Comparison of ENCODE assay signal across 10 cellular contexts in the genomic region with DNA sequence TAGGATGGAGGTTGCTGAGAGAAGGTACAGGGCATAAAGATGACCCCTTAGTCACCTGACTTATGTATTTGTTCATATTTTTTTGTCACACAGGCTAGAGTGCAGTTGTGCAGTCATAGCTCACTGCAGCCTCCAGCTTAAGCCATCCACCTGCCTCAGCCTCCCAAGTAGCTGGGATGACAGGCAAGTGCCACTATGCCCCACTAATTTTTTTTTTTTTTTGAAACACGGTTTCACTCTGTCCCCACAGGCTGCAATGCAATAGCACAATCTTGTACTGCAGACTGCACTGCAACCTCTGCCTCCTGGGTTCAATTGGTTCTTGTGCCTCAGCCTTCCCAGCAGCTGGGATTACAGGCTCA. TPM values are rescaled to one million over a fixed set of nuclear protein-coding genes. Genes with fewer than 3 reads are reported as not detected.
DNase-seq lines count a peak whose midpoint lies in the region; ATAC-seq and TF ChIP-seq lines count a peak whose summit lies in the region.
"Had no signal": no experiment of that assay in that cellular context is flagged by ENCODE, and none has a peak within 500 bp of the region (broad histone marks: within the 10 kb centered on the region; RNA-seq: fewer than 3 reads in every experiment).

No MANE protein-coding gene starts in this region.

- H3K9ac ChIP-seq in Karpas-422 (ENCODE audit: low read length) (peak overlapping the region; percentile 90; the same call in 1 of the 2 replicates), neural progenitor cell (no peak overlapping the region)

- H3K27me3 ChIP-seq in CD8-positive, alpha-beta T cell (ENCODE audit: insufficient read depth, low read length) = no peaks in the 10 kb centered on the region
- no peaks in the 10 kb centered on the region for H3K27me3 ChIP-seq in Karpas-422 (ENCODE audit: low read length)
- H3K27me3 ChIP-seq in neural progenitor cell = peaks cover 33% of the 10 kb centered on the region

- H3K4me1 ChIP-seq in CD8-positive, alpha-beta T cell (ENCODE audit: insufficient read depth, low read length) = peaks cover 24% of the 10 kb centered on the region
- H3K4me1 ChIP-seq in Karpas-422 (ENCODE audit: low read length) (peaks cover 31% of the 10 kb centered on the region), neural progenitor cell (no peaks in the 10 kb centered on the region)

- no peak for TF ChIP-seq CTCF in CD8-positive, alpha-beta T cell (IDR thresholded peaks at IDR 0.05)
- no peak for TF ChIP-seq CTCF in chondrocyte (IDR thresholded peaks at IDR 0.05)
- no peak for TF ChIP-seq CTCF in neural progenitor cell (IDR thresholded peaks at IDR 0.05)

- H3K79me2 ChIP-seq in Karpas-422 (ENCODE audit: low read length) (peaks cover 18% of the 10 kb centered on the region), neural progenitor cell (ENCODE audit: low read depth) (peaks cover 9% of the 10 kb centered on the region)

- H3K4me1 Mint-ChIP-seq in CD8-positive, alpha-beta T cell (ENCODE audit: low read depth) = peaks cover 40% of the 10 kb centered on the region
- H3K4me1 Mint-ChIP-seq in chondrocyte (ENCODE audit: low read depth) = peaks cover 21% of the 10 kb centered on the region
- H3K4me1 Mint-ChIP-seq in neural progenitor cell = peaks cover 28% of the 10 kb centered on the region

- H3K9me3 Mint-ChIP-seq in CD8-positive, alpha-beta T cell = no peaks in the 10 kb centered on the region
- H3K9me3 Mint-ChIP-seq in chondrocyte (ENCODE audit: low read depth) (no peaks in the 10 kb centered on the region), neural progenitor cell (no peaks in the 10 kb centered on the region)

- no peaks in the 10 kb centered on the region for H3K9me2 ChIP-seq in Karpas-422 (replicated peaks; ENCODE audit: insufficient read depth, low read length)

- peaks cover 16% of the 10 kb centered on the region for H3K36me3 Mint-ChIP-seq in CD8-positive, alpha-beta T cell
- H3K36me3 Mint-ChIP-seq in chondrocyte (ENCODE audit: low read depth) (no peaks in the 10 kb centered on the region), neural progenitor cell (peaks cover 5% of the 10 kb centered on the region)

- peak overlapping the region; percentile 86 for H3K27ac Mint-ChIP-seq in CD8-positive, alpha-beta T cell
- no peak overlapping the region for H3K27ac Mint-ChIP-seq in chondrocyte (ENCODE audit: unreplicated experiment)
- no peak overlapping the region for H3K27ac Mint-ChIP-seq in neural progenitor cell

- no peak overlapping the region for H3K27ac ChIP-seq in CD8-positive, alpha-beta T cell (ENCODE audit: low read depth, low read length)
- H3K27ac ChIP-seq in Karpas-422 (ENCODE audit: low read length) = no peak overlapping the region
- H3K27ac ChIP-seq in neural progenitor cell = no peak overlapping the region

- no peak overlapping the region for H3K4me3 ChIP-seq in CD8-positive, alpha-beta T cell (ENCODE audit: low read depth, low read length)
- H3K4me3 ChIP-seq in Karpas-422 (ENCODE audit: low read length) = no peak overlapping the region
- H3K4me3 ChIP-seq in neural progenitor cell = peak overlapping the region; percentile 68

- no peaks in the 10 kb centered on the region for H4K20me1 ChIP-seq in Karpas-422 (ENCODE audit: insufficient read depth, low read depth, low read length)
- no peaks in the 10 kb centered on the region for H4K20me1 ChIP-seq in neural progenitor cell (ENCODE audit: low read depth)

- H2AFZ ChIP-seq in Karpas-422 (ENCODE audit: low read length) (no peak overlapping the region), neural progenitor cell (replicated peaks) (no peak overlapping the region)

- intact Hi-C loops in CD8-positive, alpha-beta T cell (cut with DNase I, micrococcal nuclease) = loop anchor here (5.0 to 10.0 kb wide), 2 partner anchors 49 to 306 kb away; partner anchors contain the start of genes GPC2 (in 1 of the 2), PPP1R35 (in 1 of the 2) and STAG3 (in 1 of the 2)

- no peak for ATAC-seq in CD8-positive, alpha-beta T cell
- ATAC-seq in GM21367 (IDR thresholded peaks at IDR 0.05; ENCODE audit: unreplicated experiment) (no peak), GM18867 (IDR thresholded peaks at IDR 0.05; ENCODE audit: unreplicated experiment) (no peak)

- no peaks in the 10 kb centered on the region for H3K36me3 ChIP-seq in CD8-positive, alpha-beta T cell (ENCODE audit: insufficient read depth, low read length)
- H3K36me3 ChIP-seq in Karpas-422 (ENCODE audit: insufficient read depth, low read length) (no peaks in the 10 kb centered on the region), neural progenitor cell (no peaks in the 10 kb centered on the region)
- H3K36me3 ChIP-seq: neutrophil had no signal

- H3F3A ChIP-seq in neural progenitor cell (ENCODE audit: low read depth) = peaks cover 39% of the 10 kb centered on the region

- no peak for DNase-seq in CD8-positive, alpha-beta T cell
- no peak for DNase-seq in Karpas-422
- DNase-seq in chondrocyte (ENCODE audit: low spot score) = no peak
- DNase-seq in neural progenitor cell (ENCODE audit: low spot score) = no peak
- DNase-seq in GM19238 (ENCODE audit: insufficient read length, low spot score) = no peak
- DNase-seq: NCI-H446, substantia nigra had no signal

- no peaks in the 10 kb centered on the region for H3K9me3 ChIP-seq in CD8-positive, alpha-beta T cell (ENCODE audit: low read length)
- no peaks in the 10 kb centered on the region for H3K9me3 ChIP-seq in Karpas-422 (ENCODE audit: low read length)
- H3K9me3 ChIP-seq in neural progenitor cell (ENCODE audit: low read depth) = no peaks in the 10 kb centered on the region
- H3K9me3 ChIP-seq: neutrophil had no signal

- H3K27me3 Mint-ChIP-seq in CD8-positive, alpha-beta T cell (ENCODE audit: low read depth) = no peaks in the 10 kb centered on the region
- no peaks in the 10 kb centered on the region for H3K27me3 Mint-ChIP-seq in chondrocyte (ENCODE audit: low read depth)
- peaks cover 4% of the 10 kb centered on the region for H3K27me3 Mint-ChIP-seq in neural progenitor cell (ENCODE audit: insufficient read depth, low read depth)

- CTCF ChIA-PET in CD8-positive, alpha-beta T cell (lab: Charles Lee) = interaction anchor here (0.7 to 6.8 kb wide), 14 partner anchors 10 to 278 kb away, joined by 3 to 112 read pairs (median 5); partner anchors contain the start of genes GAL3ST4, LAMTOR4 and PVRIG

- POLR2A ChIA-PET in CD8-positive, alpha-beta T cell (lab: Charles Lee) = interaction anchor here (0.6 to 4.2 kb wide), 9 partner anchors 8 to 209 kb away, joined by 3 to 15 read pairs (median 4); partner anchors contain the start of genes AP4M1 and TRIM4

- H3K4me2 ChIP-seq in Karpas-422 (ENCODE audit: low read depth, low read length, poor library complexity, severe bottlenecking) (no peak overlapping the region), neural progenitor cell (peak overlapping the region; percentile 97)

- peak overlapping the region; percentile 100 for H3K4me3 Mint-ChIP-seq in CD8-positive, alpha-beta T cell
- H3K4me3 Mint-ChIP-seq in chondrocyte (ENCODE audit: unreplicated experiment) (peak overlapping the region; percentile 99), neural progenitor cell (peak overlapping the region; percentile 85)

RNA-seq across cellular contexts. Expression of gene MBLAC1, which starts 1.8 kb away (rescaled TPM):
- 1 to 10 TPM; 4.2 to 4.6 TPM for total RNA-seq in CD8-positive, alpha-beta T cell
- total RNA-seq in Karpas-422 (2014; rRNA removed; shearing (Covaris generic); ENCODE audit: low replicate concordance) = 1.4 TPM in 1 of 2 replicates, not detected in the other
- 1.7 to 3.2 TPM (median 2.5 TPM) in 3 replicates for total RNA-seq in chondrocyte
- total RNA-seq in neural progenitor cell (ENCODE audit: low replicate concordance) = 1.6 and 2.7 TPM in 2 replicates

RNA-seq across cellular contexts. Expression of gene CNPY4, which starts 9.1 kb away (rescaled TPM):
- total RNA-seq in CD8-positive, alpha-beta T cell = 10 to 100 TPM; 21.4 to 24.4 TPM
- total RNA-seq in Karpas-422 (2014; rRNA removed; shearing (Covaris generic); ENCODE audit: low replicate concordance) = 13.0 and 16.6 TPM in 2 replicates
- total RNA-seq in chondrocyte (29.8 to 46.4 TPM (median 31.5 TPM) in 3 replicates), neural progenitor cell (ENCODE audit: low replicate concordance) (25.8 and 26.7 TPM in 2 replicates)

RNA-seq across cellular contexts. Expression of gene TAF6, which starts 9.4 kb away (rescaled TPM):
- 10 to 100 TPM; 24.9 to 31.6 TPM for total RNA-seq in CD8-positive, alpha-beta T cell
- 30.6 and 34.3 TPM in 2 replicates for total RNA-seq in Karpas-422 (2014; rRNA removed; shearing (Covaris generic); ENCODE audit: low replicate concordance)
- 53.5 to 58.5 TPM (median 54.9 TPM) in 3 replicates for total RNA-seq in chondrocyte
- total RNA-seq in neural progenitor cell (ENCODE audit: low replicate concordance) = 66.1 and 88.3 TPM in 2 replicates

RNA-seq across cellular contexts. Expression of gene LAMTOR4, which starts 20.1 kb away (rescaled TPM):
- total RNA-seq in CD8-positive, alpha-beta T cell = 10 to 100 TPM; 68.4 to 83.1 TPM
- total RNA-seq in Karpas-422 (2014; rRNA removed; shearing (Covaris generic); ENCODE audit: low replicate concordance) = 171 and 292 TPM in 2 replicates
- total RNA-seq in chondrocyte (73.2 to 89.4 TPM (median 75.7 TPM) in 3 replicates), neural progenitor cell (ENCODE audit: low replicate concordance) (70.5 and 123 TPM in 2 replicates)

RNA-seq across cellular contexts. Expression of gene AP4M1, which starts 27.1 kb away (rescaled TPM):
- total RNA-seq in CD8-positive, alpha-beta T cell = 1 to 10 TPM; 2.8 to 3.9 TPM
- total RNA-seq in Karpas-422 (2014; rRNA removed; shearing (Covaris generic); ENCODE audit: low replicate concordance) = 3.6 and 14.5 TPM in 2 replicates
- total RNA-seq in chondrocyte = 16.9 to 24.8 TPM (median 19.6 TPM) in 3 replicates
- 15.3 and 15.4 TPM in 2 replicates for total RNA-seq in neural progenitor cell (ENCODE audit: low replicate concordance)
